In genomic region chr20:50992733-50993457, GRCh38 we compare ENCODE assay signal across 8 cellular contexts. TPM values are rescaled to one million over a fixed set of nuclear protein-coding genes. Genes with fewer than 3 reads are reported as not detected.
DNase-seq lines count a peak whose midpoint lies in the region; ATAC-seq, FAIRE-seq and TF ChIP-seq lines count a peak whose summit lies in the region.

No MANE protein-coding gene starts in this region.

- H3K9me3 ChIP-seq in HUES6 (ENCODE audit: control insufficient read depth, insufficient read depth, low read depth, low read length): no peaks in the 10 kb centered on the region
- H3K9me3 ChIP-seq in OCI-LY7 (ENCODE audit: low read length): no peaks in the 10 kb centered on the region
- H3K9me3 ChIP-seq in K562 (replicated peaks; ENCODE audit: control insufficient read depth, insufficient read depth, low read depth, low read length): no peaks in the 10 kb centered on the region

- no peaks in the 10 kb centered on the region for H3K9me2 ChIP-seq in OCI-LY7 (ENCODE audit: insufficient read depth, low read length)

- in situ Hi-C loops in K562 (cut with MboI): loop anchor here (25.0 kb wide), 1 partner anchor 1094 kb away; no protein-coding TSS in a partner anchor

- H3K27me3 ChIP-seq in HUES6 (ENCODE audit: control insufficient read depth, insufficient read depth, low read length) (no peaks in the 10 kb centered on the region), K562 (ENCODE audit: control insufficient read depth in 2 of 2, insufficient read depth in 2 of 2, low read length in 2 of 2) (peaks cover 14 to 38% of the 10 kb centered on the region in 2 experiments; a peak in 4 of 5 replicates)

- H3K4me2 ChIP-seq in OCI-LY7 (ENCODE audit: low read length) (peak overlapping the region; percentile 41), K562 (ENCODE audit: insufficient read depth, low read length) (peak overlapping the region; percentile 41; the same call in 1 of the 2 replicates)

- ATAC-seq in K562 (peak; percentile 100), HG03108 (IDR thresholded peaks at IDR 0.05; ENCODE audit: unreplicated experiment) (no peak)
- peak; percentile 96 for ATAC-seq in stimulated activated naive CD8-positive, alpha-beta T cell treated with anti-CD3 and anti-CD28 coated beads, Interleukin-15, Interleukin-2, amounts not matched to agents 100 U/mL and 50 U/mL, for 24 hours

- TF ChIP-seq POLR2A in K562 (conservative IDR thresholded peaks at IDR 0.05): no peak

- FAIRE-seq in K562 (lab: Jason Lieb, UNC): peak; percentile 97

- H3K4me3 ChIP-seq in AG10803 (ENCODE audit: low read length): no peak overlapping the region
- no peak overlapping the region for H3K4me3 ChIP-seq in GM12875 (ENCODE audit: low read depth, low read length)
- H3K4me3 ChIP-seq in HUES6 (ENCODE audit: low read depth, low read length): peak overlapping the region; percentile 15; the same call in 1 of the 2 replicates
- no peak overlapping the region for H3K4me3 ChIP-seq in OCI-LY7 (ENCODE audit: low read depth, low read length, poor library complexity, severe bottlenecking)
- no peak overlapping the region for H3K4me3 ChIP-seq in K562

- H3K9me1 ChIP-seq in K562 (ENCODE audit: control insufficient read depth, insufficient read depth, low read length): no peaks in the 10 kb centered on the region

- CTCF ChIA-PET in OCI-LY7 (lab: Charles Lee; ENCODE audit: unreplicated experiment) (interaction anchor here (0.6 to 1.0 kb wide), 3 partner anchors 216 to 374 kb away, joined by 3 to 4 read pairs (median 3); no protein-coding TSS in a partner anchor), K562 (lab: Yijun Ruan, JAX; ENCODE audit: low intra/inter-chr PET ratio) (interaction anchor here (0.6 to 0.8 kb wide), 5 partner anchors 18 to 631 kb away, joined by 3 read pairs; no protein-coding TSS in a partner anchor)

- 12% methylated on average over 13 of the region's 13 CpGs for WGBS in K562 (ENCODE audit: insufficient coverage, low coverage, missing lambda C conversion rate)

- TF ChIP-seq CTCF in AG10803 (conservative IDR thresholded peaks at IDR 0.05; ENCODE audit: low read length) (peak; percentile 78), GM12875 (IDR thresholded peaks at IDR 0.05; ENCODE audit: borderline replicate concordance, insufficient read depth, low read depth, low read length) (peak; percentile 39; the same call in 1 of the 2 replicates), OCI-LY7 (conservative IDR thresholded peaks at IDR 0.05; ENCODE audit: low read length) (peak; percentile 87), K562 (IDR thresholded peaks at IDR 0.05 in 2 of 3, conservative IDR thresholded peaks at IDR 0.05 in 1 of 3; ENCODE audit: insufficient read depth in 2 of 3, low read depth in 1 of 3, low read length in 3 of 3) (peak; percentile 80 to 95 (median 94))

- POLR2A ChIA-PET in OCI-LY7 (lab: Charles Lee) (interaction anchor here (0.6 kb wide), 1 partner anchor 46 kb away, joined by 3 read pairs; no protein-coding TSS in a partner anchor), K562 (lab: Yijun Ruan, JAX) (interaction anchor here (0.5 to 2.0 kb wide), 5 partner anchors 11 to 320 kb away, joined by 3 to 4 read pairs (median 3); no protein-coding TSS in a partner anchor)

- no peaks in the 10 kb centered on the region for H3K36me3 ChIP-seq in HUES6 (ENCODE audit: control insufficient read depth, insufficient read depth, low read length)
- H3K36me3 ChIP-seq in OCI-LY7 (ENCODE audit: insufficient read depth, low read length): no peaks in the 10 kb centered on the region
- H3K36me3 ChIP-seq in K562 (ENCODE audit: control insufficient read depth, insufficient read depth, low read length): no peaks in the 10 kb centered on the region

- H3K27ac ChIP-seq in HUES6 (ENCODE audit: low read depth, low read length) (peak overlapping the region; percentile 63), OCI-LY7 (ENCODE audit: low read depth, low read length, poor library complexity, severe bottlenecking) (peak overlapping the region; percentile 38), K562 (ENCODE audit: extremely low read depth, low read depth, low read length) (no peak overlapping the region)

- peaks cover 21% of the 10 kb centered on the region for H3K4me1 ChIP-seq in HUES6 (ENCODE audit: control insufficient read depth, insufficient read depth, low read length)
- peaks cover 12% of the 10 kb centered on the region for H3K4me1 ChIP-seq in OCI-LY7 (ENCODE audit: insufficient read depth, low read length, poor library complexity, severe bottlenecking)
- 0 out of 5 replicates have a peak, but pooled peaks cover 0 to 5% of the 10 kb centered on the region in 2 experiments for H3K4me1 ChIP-seq in K562 (replicated peaks in 1 of 2; ENCODE audit: control insufficient read depth in 2 of 2, insufficient read depth in 2 of 2, low read length in 2 of 2)

- BruUV-seq in OCI-LY7 (replicated peaks; lab: Mats Ljungman, UMichigan) (no TSS peak), K562 (replicated peaks; lab: Mats Ljungman, UMichigan) (no TSS peak)

- H3K79me2 ChIP-seq in OCI-LY7 (ENCODE audit: insufficient read depth, low read depth, low read length): no peaks in the 10 kb centered on the region
- no peaks in the 10 kb centered on the region for H3K79me2 ChIP-seq in K562 (ENCODE audit: control insufficient read depth, insufficient read depth, low read length)

- H2AFZ ChIP-seq in OCI-LY7 (ENCODE audit: low read length): peak overlapping the region; percentile 31; the same call in 1 of the 2 replicates
- 0 out of 2 replicates have a peak overlapping the region, but pooled peaks have one; percentile 42 for H2AFZ ChIP-seq in K562 (ENCODE audit: low read depth, low read length)

- DNase-seq in AG10803 (ENCODE audit: low read depth) (peak; percentile 67), OCI-LY7 (ENCODE audit: low spot score) (peak; percentile 70), K562 (ENCODE audit: extremely low read depth in 1 of 4, low spot score in 3 of 4) (peak; percentile 82 to 95 (median 93)), islet precursor cell (peak; percentile 89)
- peak; percentile 50 for DNase-seq in stimulated activated naive CD8-positive, alpha-beta T cell treated with anti-CD3 and anti-CD28 coated beads, Interleukin-15, Interleukin-2, amounts not matched to agents 100 U/mL and 50 U/mL, for 24 hours

- H4K20me1 ChIP-seq in OCI-LY7 (ENCODE audit: insufficient read depth, low read length): no peaks in the 10 kb centered on the region
- H4K20me1 ChIP-seq in K562 (replicated peaks; ENCODE audit: control insufficient read depth, insufficient read depth, low read length): no peaks in the 10 kb centered on the region; the same call in 1 of the 2 replicates

- peak; percentile 86 to 93 for TF ChIP-seq RAD21 in K562 (CRISPR knock-in tag; conservative IDR thresholded peaks at IDR 0.05 in 1 of 2, IDR thresholded peaks at IDR 0.05 in 1 of 2)

- TF ChIP-seq EP300 in K562 (IDR thresholded peaks at IDR 0.05; ENCODE audit: low read length): no peak

- peak overlapping the region; percentile 49 for H3K9ac ChIP-seq in HUES6 (ENCODE audit: low read length)
- H3K9ac ChIP-seq in K562 (ENCODE audit: insufficient read depth in 1 of 2, low read depth in 2 of 2, low read length in 2 of 2): no peak overlapping the region

- intact Hi-C loops in OCI-LY7 (cut with micrococcal nuclease; ENCODE audit: unreplicated experiment): loop anchor here (1.0 kb wide), 1 partner anchor 315 kb away; no protein-coding TSS in a partner anchor
- intact Hi-C loops in K562 (cut with micrococcal nuclease): loop anchor here (1.0 to 5.0 kb wide), 2 partner anchors 229 to 313 kb away; no protein-coding TSS in a partner anchor

RNA-seq across cellular contexts. Expression of gene KCNG1, which starts 30.0 kb away (rescaled TPM):
- not detected in 2 replicates for total RNA-seq in OCI-LY7 (2014; rRNA removed; shearing (Covaris generic))
- not detected in 2 replicates for total RNA-seq in OCI-LY7 (2022)
- 0.21 and 0.25 TPM in 2 replicates for total RNA-seq in K562 (2011; cell fraction: chromatin; rRNA removed; ENCODE audit: low replicate concordance)
- total RNA-seq in K562 (2011; cell fraction: nucleolus; rRNA removed): not detected in 2 replicates
- total RNA-seq in K562 (2011; cell fraction: nucleoplasm; rRNA removed): 0.44 and 0.69 TPM in 2 replicates
- 0.09 and 0.94 TPM in 2 replicates for total RNA-seq in K562 (2014; rRNA removed)
- total RNA-seq in K562 (2014; rRNA removed; fragmentation: Illumina TruSeq; extraction: Trizol): 0.26 and 0.33 TPM in 2 replicates
- total RNA-seq in K562 (2015; rRNA removed; fragmentation: Illumina TruSeq; extraction: Trizol): 0.11 and 0.22 TPM in 2 replicates
- total RNA-seq in K562 (2021): 0.76 and 1.5 TPM in 2 replicates
- polyA plus RNA-seq in K562 (2011; rRNA removed): not detected in 2 replicates
- 0.03 and 0.12 TPM in 2 replicates for polyA plus RNA-seq in K562 (2011; cell fraction: cytosol; rRNA removed)
- 0.11 TPM in 1 of 2 replicates, not detected in the other for polyA plus RNA-seq in K562 (2011; cell fraction: nucleus; rRNA removed)
- 0.52 and 13.7 TPM in 2 replicates for polyA plus RNA-seq in K562 (2012)
- polyA plus RNA-seq in K562 (2014; fragmentation: Illumina TruSeq; extraction: Trizol): 0.12 and 0.29 TPM in 2 replicates
- under 1 TPM in 1 of 2 experiments, not detected in 1; 0.06 TPM for polyA plus RNA-seq in K562 (2014; fragmentation: Nextera tagmentation; extraction: Ambion mirVana)
- polyA plus RNA-seq in K562 (2014; rRNA removed): 1.5 TPM in 2 replicates
- polyA minus RNA-seq in K562 (2011; rRNA and poly(A)+ RNA removed): not detected in 2 replicates
- not detected in 2 replicates for polyA minus RNA-seq in K562 (2011; cell fraction: cytosol; rRNA and poly(A)+ RNA removed)
- not detected in 2 replicates for polyA minus RNA-seq in K562 (2011; cell fraction: nucleus; rRNA and poly(A)+ RNA removed)

RNA-seq across cellular contexts. Expression of gene MOCS3, which starts 34.3 kb away (rescaled TPM):
- 4.8 and 7.7 TPM in 2 replicates for total RNA-seq in OCI-LY7 (2014; rRNA removed; shearing (Covaris generic))
- 5.6 and 5.8 TPM in 2 replicates for total RNA-seq in OCI-LY7 (2022)
- 5.6 and 8.5 TPM in 2 replicates for total RNA-seq in K562 (2011; cell fraction: chromatin; rRNA removed; ENCODE audit: low replicate concordance)
- 13.2 and 15.8 TPM in 2 replicates for total RNA-seq in K562 (2011; cell fraction: nucleolus; rRNA removed)
- total RNA-seq in K562 (2011; cell fraction: nucleoplasm; rRNA removed): 10.8 and 11.0 TPM in 2 replicates
- total RNA-seq in K562 (2014; rRNA removed): 5.1 and 6.5 TPM in 2 replicates
- 4.4 TPM in 2 replicates for total RNA-seq in K562 (2014; rRNA removed; fragmentation: Illumina TruSeq; extraction: Trizol)
- total RNA-seq in K562 (2015; rRNA removed; fragmentation: Illumina TruSeq; extraction: Trizol): 4.6 and 4.7 TPM in 2 replicates
- total RNA-seq in K562 (2021): 5.6 and 6.2 TPM in 2 replicates
- 2.6 and 2.9 TPM in 2 replicates for polyA plus RNA-seq in K562 (2011; rRNA removed)
- polyA plus RNA-seq in K562 (2011; cell fraction: cytosol; rRNA removed): 3.1 and 8.1 TPM in 2 replicates
- 1.6 and 2.1 TPM in 2 replicates for polyA plus RNA-seq in K562 (2011; cell fraction: nucleus; rRNA removed)
- 2.8 and 4.0 TPM in 2 replicates for polyA plus RNA-seq in K562 (2012)
- 2.8 and 3.3 TPM in 2 replicates for polyA plus RNA-seq in K562 (2014; fragmentation: Illumina TruSeq; extraction: Trizol)
- polyA plus RNA-seq in K562 (2014; fragmentation: Nextera tagmentation; extraction: Ambion mirVana): 1 to 10 TPM in 1 of 2 experiments, under 1 TPM in 1; 0.70 to 1.0 TPM
- 2.9 and 3.1 TPM in 2 replicates for polyA plus RNA-seq in K562 (2014; rRNA removed)
- 5.1 and 6.5 TPM in 2 replicates for polyA minus RNA-seq in K562 (2011; rRNA and poly(A)+ RNA removed)
- polyA minus RNA-seq in K562 (2011; cell fraction: cytosol; rRNA and poly(A)+ RNA removed): 3.4 and 5.0 TPM in 2 replicates
- 6.1 and 7.7 TPM in 2 replicates for polyA minus RNA-seq in K562 (2011; cell fraction: nucleus; rRNA and poly(A)+ RNA removed)

RNA-seq across cellular contexts. Expression of gene DPM1, which starts 34.6 kb away (rescaled TPM):
- 60.2 and 70.1 TPM in 2 replicates for total RNA-seq in OCI-LY7 (2014; rRNA removed; shearing (Covaris generic))
- total RNA-seq in OCI-LY7 (2022) (68.2 and 71.2 TPM in 2 replicates), K562 (2014; rRNA removed) (83.7 and 105 TPM in 2 replicates), K562 (2014; rRNA removed; fragmentation: Illumina TruSeq; extraction: Trizol) (163 and 167 TPM in 2 replicates), K562 (2015; rRNA removed; fragmentation: Illumina TruSeq; extraction: Trizol) (123 and 133 TPM in 2 replicates), K562 (2021) (75.2 and 81.4 TPM in 2 replicates)
- 27.3 and 28.7 TPM in 2 replicates for total RNA-seq in K562 (2011; cell fraction: chromatin; rRNA removed; ENCODE audit: low replicate concordance)
- total RNA-seq in K562 (2011; cell fraction: nucleolus; rRNA removed): 26.3 and 26.7 TPM in 2 replicates
- 21.8 and 29.6 TPM in 2 replicates for total RNA-seq in K562 (2011; cell fraction: nucleoplasm; rRNA removed)
- polyA plus RNA-seq in K562 (2011; rRNA removed) (70.3 and 109 TPM in 2 replicates), K562 (2014; fragmentation: Illumina TruSeq; extraction: Trizol) (131 and 153 TPM in 2 replicates), K562 (2014; fragmentation: Nextera tagmentation; extraction: Ambion mirVana) (100 to 1,000 TPM; 185 to 190 TPM), K562 (2014; rRNA removed) (163 and 186 TPM in 2 replicates)
- 27.3 and 58.0 TPM in 2 replicates for polyA plus RNA-seq in K562 (2011; cell fraction: cytosol; rRNA removed)
- polyA plus RNA-seq in K562 (2011; cell fraction: nucleus; rRNA removed): 23.6 and 46.5 TPM in 2 replicates
- polyA plus RNA-seq in K562 (2012): 60.2 and 99.7 TPM in 2 replicates
- 43.3 and 44.4 TPM in 2 replicates for polyA minus RNA-seq in K562 (2011; rRNA and poly(A)+ RNA removed)
- polyA minus RNA-seq in K562 (2011; cell fraction: cytosol; rRNA and poly(A)+ RNA removed): 27.7 and 46.1 TPM in 2 replicates
- 19.8 and 20.9 TPM in 2 replicates for polyA minus RNA-seq in K562 (2011; cell fraction: nucleus; rRNA and poly(A)+ RNA removed)

Comparison
In these comparisons a context has a peak if more than half of its experiments do, and no peak if none do; other contexts are left out.
1. CTCF ChIP-seq: peak in every context shown above with its lines; median percentile 94 in K562; 87 in OCI-LY7; 78 in AG10803; 39 in GM12875.